ENCODE assay signal across 25 cellular contexts in genomic region chr2:71612581-71613520, GRCh38.
DNase-seq lines count a peak whose midpoint lies in the region; TF ChIP-seq lines count a peak whose summit lies in the region.
"Had no signal": no experiment of that assay in that cellular context is flagged by ENCODE, and none has a peak within 500 bp of the region (broad histone marks: within the 10 kb centered on the region; RNA-seq: fewer than 3 reads in every experiment).

No MANE protein-coding gene starts in this region.

- H3K27ac Mint-ChIP-seq in activated naive CD4-positive, alpha-beta T cell treated with anti-CD3 and anti-CD28 coated beads, Interleukin-2, amount 10 ng/mL, durations not matched to agents 7 days and 5 days, result no peak overlapping the region
- H3K27ac Mint-ChIP-seq: activated CD4-positive, alpha-beta T cell treated with anti-CD3 and anti-CD28 coated beads, Interleukin-2, amount 10 ng/mL, durations not matched to agents 7 days and 5 days; activated naive CD4-positive, alpha-beta T cell treated with anti-CD3 and anti-CD28 coated beads, Interleukin-2, amount 50 U/mL, for 72 hours had no signal

- H3K27me3 ChIP-seq in testis, result no peaks in the 10 kb centered on the region
- H3K27me3 ChIP-seq: dorsolateral prefrontal cortex, gastroesophageal sphincter, right lobe of liver, vagina had no signal

- CTCF ChIA-PET in activated naive CD4-positive, alpha-beta T cell treated with anti-CD3 and anti-CD28 coated beads, Interleukin-2, amount 10 ng/mL, durations not matched to agents 7 days and 5 days (lab: Charles Lee), result no interaction called here

- H3K4me3 ChIP-seq in lower leg skin (ENCODE audit: low read depth, poor library complexity, severe bottlenecking) (no peak overlapping the region), testis (no peak overlapping the region)
- H3K4me3 ChIP-seq: A549, dorsolateral prefrontal cortex, gastroesophageal sphincter, right lobe of liver, vagina had no signal

- no peaks in the 10 kb centered on the region for H3K36me3 Mint-ChIP-seq in activated naive CD4-positive, alpha-beta T cell treated with anti-CD3 and anti-CD28 coated beads, Interleukin-2, amount 10 ng/mL, durations not matched to agents 7 days and 5 days
- H3K36me3 Mint-ChIP-seq: activated naive CD4-positive, alpha-beta T cell treated with anti-CD3 and anti-CD28 coated beads, Interleukin-2, amount 50 U/mL, for 72 hours; brain had no signal

- H3K36me3 ChIP-seq in testis (ENCODE audit: low read depth, missing control alignments), result no peaks in the 10 kb centered on the region
- H3K36me3 ChIP-seq: vagina had no signal

- TF ChIP-seq CTCF in lower leg skin (IDR thresholded peaks at IDR 0.05), result no peak
- TF ChIP-seq CTCF in testis (IDR thresholded peaks at IDR 0.05), result no peak

- H3K9me3 ChIP-seq in testis, result no peaks in the 10 kb centered on the region
- H3K9me3 ChIP-seq: A549, gastroesophageal sphincter, right lobe of liver, vagina had no signal

- peaks cover 12% of the 10 kb centered on the region for H3K27me3 Mint-ChIP-seq in activated naive CD4-positive, alpha-beta T cell treated with anti-CD3 and anti-CD28 coated beads, Interleukin-2, amount 10 ng/mL, durations not matched to agents 7 days and 5 days
- H3K27me3 Mint-ChIP-seq: activated CD4-positive, alpha-beta T cell treated with anti-CD3 and anti-CD28 coated beads, Interleukin-2, amount 10 ng/mL, durations not matched to agents 7 days and 5 days had no signal

- H3K27ac ChIP-seq in testis, result no peak overlapping the region
- H3K27ac ChIP-seq: A549, C4-2B, right lobe of liver, vagina had no signal

- intact Hi-C loops in lower leg skin (cut with DNase I; ENCODE audit: low total_unique reads), result no loop called here
- intact Hi-C loops in testis (cut with DNase I; ENCODE audit: low total_unique reads), result no loop called here

- H3K9me3 Mint-ChIP-seq in activated naive CD4-positive, alpha-beta T cell treated with anti-CD3 and anti-CD28 coated beads, Interleukin-2, amount 10 ng/mL, durations not matched to agents 7 days and 5 days, result no peaks in the 10 kb centered on the region
- H3K9me3 Mint-ChIP-seq: activated CD4-positive, alpha-beta T cell treated with anti-CD3 and anti-CD28 coated beads, Interleukin-2, amount 10 ng/mL, durations not matched to agents 7 days and 5 days; activated naive CD4-positive, alpha-beta T cell treated with anti-CD3 and anti-CD28 coated beads, Interleukin-2, amount 50 U/mL, for 72 hours; brain had no signal

- H3K4me1 ChIP-seq in testis, result peaks cover 16% of the 10 kb centered on the region

- no peak for TF ChIP-seq POLR2A in lower leg skin (IDR thresholded peaks at IDR 0.05)
- no peak for TF ChIP-seq POLR2A in testis (IDR thresholded peaks at IDR 0.05)

- DNase-seq in activated naive CD4-positive, alpha-beta T cell treated with anti-CD3 and anti-CD28 coated beads, Interleukin-2, amount 10 ng/mL, durations not matched to agents 7 days and 5 days, result peak; percentile 13
- no peak for DNase-seq in activated naive CD4-positive, alpha-beta T cell treated with anti-CD3 and anti-CD28 coated beads, Interleukin-2, amount 50 U/mL, for 16 hours
- DNase-seq in activated CD8-positive, alpha-beta memory T cell treated with anti-CD3 and anti-CD28 coated beads, Interleukin-2, amount 50 U/mL, for 48 hours, result peak; percentile 34
- peak; percentile 10 to 75 for DNase-seq in lower leg skin (ENCODE audit: low spot score in 2 of 2)
- DNase-seq in testis, result peak; percentile 8
- DNase-seq in HUDEP-2 (lab: John Stamatoyannopoulos, UW; ENCODE audit: unreplicated experiment in 76 of 76), result no peak
- no peak for DNase-seq in stimulated activated CD4-positive, alpha-beta T cell treated with anti-CD3 and anti-CD28 coated beads, Interleukin-12 subunit alpha, Interleukin-12 subunit beta, amount 100 ng/mL, for 4 hours
- no peak for DNase-seq in cerebellum (ENCODE audit: low spot score)
- DNase-seq: DMS153; GDM1; Karpas-422; NCI-H1048; NCI-H2029; NCI-H510A treated with DMSO at 0.1 percent for 48 hours; occipital lobe; stimulated activated naive CD4-positive, alpha-beta T cell treated with Interleukin-2 at 50 U/mL for 16 hours had no signal

- no peak overlapping the region for H3K4me3 Mint-ChIP-seq in activated naive CD4-positive, alpha-beta T cell treated with anti-CD3 and anti-CD28 coated beads, Interleukin-2, amount 10 ng/mL, durations not matched to agents 7 days and 5 days
- H3K4me3 Mint-ChIP-seq: activated CD4-positive, alpha-beta T cell treated with anti-CD3 and anti-CD28 coated beads, Interleukin-2, amount 10 ng/mL, durations not matched to agents 7 days and 5 days; brain had no signal

- no peaks in the 10 kb centered on the region for H3K4me1 Mint-ChIP-seq in activated naive CD4-positive, alpha-beta T cell treated with anti-CD3 and anti-CD28 coated beads, Interleukin-2, amount 10 ng/mL, durations not matched to agents 7 days and 5 days
- H3K4me1 Mint-ChIP-seq: activated CD4-positive, alpha-beta T cell treated with anti-CD3 and anti-CD28 coated beads, Interleukin-2, amount 10 ng/mL, durations not matched to agents 7 days and 5 days; brain had no signal

- WGBS in lower leg skin, 2 donors, result 92 to 94% methylated on average over 17 of the region's 17 CpGs
- 89 to 92% methylated on average over 9 to 17 of the region's 17 CpGs for WGBS in testis, 2 donors

Comparison
In these comparisons a context has a peak if more than half of its experiments do, and no peak if none do; other contexts are left out.
1. DNase-seq: peak in activated naive CD4-positive, alpha-beta T cell treated with anti-CD3 and anti-CD28 coated beads, Interleukin-2, amount 10 ng/mL, durations not matched to agents 7 days and 5 days (single experiment), activated CD8-positive, alpha-beta memory T cell treated with anti-CD3 and anti-CD28 coated beads, Interleukin-2, amount 50 U/mL, for 48 hours (single experiment), lower leg skin (2 of 2) and testis (single experiment); none in activated naive CD4-positive, alpha-beta T cell treated with anti-CD3 and anti-CD28 coated beads, Interleukin-2, amount 50 U/mL, for 16 hours (single experiment), HUDEP-2 (0 of 76), stimulated activated CD4-positive, alpha-beta T cell treated with anti-CD3 and anti-CD28 coated beads, Interleukin-12 subunit alpha, Interleukin-12 subunit beta, amount 100 ng/mL, for 4 hours (single experiment) and cerebellum (single experiment).